Comparison of ENCODE assay signal across 20 cellular contexts in the genomic region with DNA sequence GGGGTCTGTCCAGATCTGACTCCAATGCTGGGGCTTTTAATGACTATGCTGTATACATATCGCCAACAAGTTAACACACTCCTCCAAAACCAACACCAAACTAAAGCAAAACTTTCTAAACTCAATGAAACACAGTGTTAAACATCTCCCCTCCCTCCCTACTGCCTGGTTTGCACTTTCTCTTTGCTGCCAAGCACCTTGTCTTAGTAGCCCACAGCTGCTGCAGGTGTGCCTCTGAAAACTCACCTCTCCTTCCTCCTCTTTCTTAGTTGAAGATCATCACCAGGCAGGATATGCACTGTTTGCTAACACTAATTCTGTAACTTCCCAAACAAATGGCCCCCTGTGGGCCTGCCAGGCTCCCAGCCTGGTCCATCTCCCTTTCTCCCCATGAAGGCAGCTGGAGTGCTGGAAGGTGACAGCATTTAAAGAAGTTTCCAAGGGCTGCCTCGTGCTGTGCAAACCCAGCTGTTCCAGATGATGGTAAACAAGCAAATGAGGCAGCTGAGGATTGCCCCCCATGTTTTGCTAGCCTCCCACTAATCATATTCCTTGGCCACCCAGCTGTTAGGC.
DNase-seq lines count a peak whose midpoint lies in the region; ATAC-seq, FAIRE-seq and TF ChIP-seq lines count a peak whose summit lies in the region.
"Had no signal": no experiment of that assay in that cellular context is flagged by ENCODE, and none has a peak within 500 bp of the region (broad histone marks: within the 10 kb centered on the region; RNA-seq: fewer than 3 reads in every experiment).

No MANE protein-coding gene starts in this region.

- TF ChIP-seq POLR2A in H54 (IDR thresholded peaks at IDR 0.05; ENCODE audit: low read depth, low read length): no peak

- DNase-seq in NCI-H82 (lab: John Stamatoyannopoulos, UW) (peak; percentile 53), NCI-H82 treated with DMSO at 0.1 percent for 48 hours (lab: John Stamatoyannopoulos, UW; ENCODE audit: unreplicated experiment) (no peak), NCI-H345 (lab: John Stamatoyannopoulos, UW) (peak; percentile 28), iPS DF 19.7 (ENCODE audit: low read depth, low spot score) (peak; percentile 40), H54 (ENCODE audit: insufficient read length, low spot score) (no peak)
- no peak for DNase-seq in stimulated activated CD4-positive, alpha-beta T cell treated with anti-CD3 and anti-CD28 coated beads, Interleukin-4, amount 100 ng/mL, for 24 hours
- DNase-seq: 8988T; Calu3; CD4-positive, alpha-beta memory T cell; DMS153; MG63; NCI-H1048; NCI-H1436; NCI-H187 treated with DMSO at 0.1 percent for 48 hours; NCI-H2107; NCI-H524 treated with DMSO at 0.1 percent for 48 hours; NK-92 treated with Interleukin-12 subunit alpha and Interleukin-12 subunit beta, amount 100 ng/mL, for 24 hours; SHP77 treated with DMSO at 0.1 percent for 48 hours had no signal

- ATAC-seq in GM21737 (IDR thresholded peaks at IDR 0.05; ENCODE audit: unreplicated experiment): no peak

- FAIRE-seq in H54 (lab: Jason Lieb, UNC): no peak
- FAIRE-seq: GM12891 had no signal

Comparison
In these comparisons a context has a peak if more than half of its experiments do, and no peak if none do; other contexts are left out.
1. DNase-seq: peak in NCI-H82 (single experiment), NCI-H345 (single experiment) and iPS DF 19.7 (single experiment); none in NCI-H82 treated with DMSO at 0.1 percent for 48 hours (single experiment), stimulated activated CD4-positive, alpha-beta T cell treated with anti-CD3 and anti-CD28 coated beads, Interleukin-4, amount 100 ng/mL, for 24 hours (single experiment) and H54 (single experiment).